Comparison of ENCODE assay signal across 13 cellular contexts in the genomic region with DNA sequence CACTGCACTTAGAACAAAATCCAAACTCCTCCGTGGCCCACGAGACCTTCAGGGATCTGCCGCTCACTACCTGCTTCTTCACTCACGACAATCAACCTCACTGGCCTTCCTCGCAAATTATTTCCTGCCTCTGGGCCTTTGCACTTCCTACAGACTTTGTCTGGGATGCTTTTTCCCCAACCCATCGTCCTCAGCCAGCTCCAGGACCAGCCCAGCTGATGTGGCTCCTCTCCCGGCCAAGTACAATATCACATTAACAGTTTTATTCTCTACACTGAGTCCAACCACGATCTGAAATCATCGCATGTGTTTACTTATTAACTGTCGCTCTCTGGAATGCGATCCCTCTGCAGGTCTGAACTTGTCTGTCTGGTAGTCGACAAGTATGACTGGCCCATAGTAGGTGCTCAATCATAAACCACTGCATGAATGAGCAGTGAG. TPM values are rescaled to one million over a fixed set of nuclear protein-coding genes. Genes with fewer than 3 reads are reported as not detected.
DNase-seq lines count a peak whose midpoint lies in the region; ATAC-seq and TF ChIP-seq lines count a peak whose summit lies in the region.
"Had no signal": no experiment of that assay in that cellular context is flagged by ENCODE, and none has a peak within 500 bp of the region (broad histone marks: within the 10 kb centered on the region; RNA-seq: fewer than 3 reads in every experiment).

No MANE protein-coding gene starts in this region.

- DNase-seq in MG63 (peak; percentile 17), dorsolateral prefrontal cortex (no peak), mesothelial cell of epicardium (ENCODE audit: low spot score in 2 of 2, unreplicated experiment in 2 of 2) (no peak), NCI-H226 (no peak), GM13976 (ENCODE audit: low spot score) (no peak)
- DNase-seq: CD4-positive, CD25-positive, alpha-beta regulatory T cell; cerebellar nuclear complex; NCI-H1105 had no signal

- no peaks in the 10 kb centered on the region for H3K9me3 Mint-ChIP-seq in mesothelial cell of epicardium
- H3K9me3 Mint-ChIP-seq: activated T-helper 1 cell treated with anti-CD3 and anti-CD28 coated beads, Interleukin-12 subunit alpha, Interleukin-12 subunit beta, Interleukin-2, Interleukin-4 antibody, amounts not matched to agents 30 ng/mL and 10 ng/mL and 1 ng/mL, durations not matched to agents 14 hours and 24 hours and 36 hours had no signal

- TF ChIP-seq CTCF in C4-2B (conservative IDR thresholded peaks at IDR 0.05) (no peak), dorsolateral prefrontal cortex (IDR thresholded peaks at IDR 0.05 in 54 of 56, conservative IDR thresholded peaks at IDR 0.05 in 2 of 56; ENCODE audit: low read depth in 1 of 56, partially characterized antibody in 56 of 56) (no peak), mesothelial cell of epicardium (IDR thresholded peaks at IDR 0.05; ENCODE audit: unreplicated experiment) (no peak), GM13976 (IDR thresholded peaks at IDR 0.05; ENCODE audit: borderline replicate concordance, control extremely low read depth, extremely low read depth, insufficient read depth, missing control alignments) (no peak)

- in situ Hi-C loops in GM13976 (cut with MboI; ENCODE audit: low sequenced_read_pairs, unreplicated experiment), result no loop called here

- H3K4me3 ChIP-seq in MG63, result no peak overlapping the region
- H3K4me3 ChIP-seq in dorsolateral prefrontal cortex, result peak overlapping the region in 2 of 59 donors; percentile 56 to 64

- H3K36me3 ChIP-seq in MG63, result no peaks in the 10 kb centered on the region

- H3K4me3 Mint-ChIP-seq in mesothelial cell of epicardium, result peak overlapping the region; percentile 13
- H3K4me3 Mint-ChIP-seq: activated T-helper 1 cell treated with anti-CD3 and anti-CD28 coated beads, Interleukin-12 subunit alpha, Interleukin-12 subunit beta, Interleukin-2, Interleukin-4 antibody, amounts not matched to agents 30 ng/mL and 10 ng/mL and 1 ng/mL, durations not matched to agents 14 hours and 24 hours and 36 hours; CD4-positive, CD25-positive, alpha-beta regulatory T cell had no signal

- H3K27me3 ChIP-seq in MG63, result no peaks in the 10 kb centered on the region
- H3K27me3 ChIP-seq in dorsolateral prefrontal cortex, result peaks cover 0 to 17% (median 0%) of the 10 kb centered on the region in 45 donors

- intact Hi-C loops in dorsolateral prefrontal cortex (cut with DNase I), result no loop called here

- H3K27me3 Mint-ChIP-seq in mesothelial cell of epicardium (ENCODE audit: low read depth), result peaks cover 13% of the 10 kb centered on the region

- no peaks in the 10 kb centered on the region for H3K9me3 ChIP-seq in MG63

- peaks cover 22% of the 10 kb centered on the region for H3K4me1 Mint-ChIP-seq in mesothelial cell of epicardium

- peak overlapping the region; percentile 31 for H3K27ac Mint-ChIP-seq in mesothelial cell of epicardium
- H3K27ac Mint-ChIP-seq: activated T-helper 1 cell treated with anti-CD3 and anti-CD28 coated beads, Interleukin-12 subunit alpha, Interleukin-12 subunit beta, Interleukin-2, Interleukin-4 antibody, amounts not matched to agents 30 ng/mL and 10 ng/mL and 1 ng/mL, durations not matched to agents 14 hours and 24 hours and 36 hours; CD4-positive, CD25-positive, alpha-beta regulatory T cell had no signal

- H3K36me3 Mint-ChIP-seq in mesothelial cell of epicardium, result no peaks in the 10 kb centered on the region

- peak overlapping the region; percentile 82 for H3K27ac ChIP-seq in C4-2B
- H3K27ac ChIP-seq in dorsolateral prefrontal cortex, result peak overlapping the region in 56 of 59 donors; percentile 9 to 96 (median 81)

- no peak for ATAC-seq in HG03354 (IDR thresholded peaks at IDR 0.05; ENCODE audit: poor library complexity, severe bottlenecking, unreplicated experiment)
- ATAC-seq in GM19351 (IDR thresholded peaks at IDR 0.05; ENCODE audit: unreplicated experiment), result no peak

RNA-seq across cellular contexts. Expression of gene RTN4RL1, which starts 28.0 kb away (rescaled TPM):
- 4.9 and 8.9 TPM in 2 replicates for total RNA-seq in MG63 (2014; rRNA removed; shearing (Covaris generic); ENCODE audit: low replicate concordance)
- total RNA-seq in dorsolateral prefrontal cortex, result 10 to 100 TPM in 119 of 120 experiments, 1 to 10 TPM in 1; 4.8 to 43.6 (median 22.0) TPM
- 0.20 to 0.23 TPM (median 0.22 TPM) in 3 replicates for total RNA-seq in mesothelial cell of epicardium
- total RNA-seq: OCI-LY7 had no signal

RNA-seq across cellular contexts. Expression of gene DPH1, which starts 32.8 kb away (rescaled TPM):
- 14.2 and 18.4 TPM in 2 replicates for total RNA-seq in MG63 (2014; rRNA removed; shearing (Covaris generic); ENCODE audit: low replicate concordance)
- total RNA-seq in dorsolateral prefrontal cortex, result 100 to 1,000 TPM in 30 of 120 experiments, 10 to 100 TPM in 90; 57.6 to 158 (median 87.2) TPM
- 63.8 to 74.5 TPM (median 71.2 TPM) in 3 replicates for total RNA-seq in mesothelial cell of epicardium

RNA-seq across cellular contexts. Expression of gene OVCA2, which starts 44.7 kb away (rescaled TPM):
- 36.6 and 51.8 TPM in 2 replicates for total RNA-seq in MG63 (2014; rRNA removed; shearing (Covaris generic); ENCODE audit: low replicate concordance)
- 10 to 100 TPM in 108 of 120 experiments, 1 to 10 TPM in 12; 6.6 to 29.4 (median 16.4) TPM for total RNA-seq in dorsolateral prefrontal cortex
- total RNA-seq in mesothelial cell of epicardium, result 17.3 to 24.8 TPM (median 24.5 TPM) in 3 replicates

RNA-seq across cellular contexts. Expression of gene HIC1, which starts 57.7 kb away (rescaled TPM):
- 0.89 and 1.1 TPM in 2 replicates for total RNA-seq in MG63 (2014; rRNA removed; shearing (Covaris generic); ENCODE audit: low replicate concordance)
- total RNA-seq in dorsolateral prefrontal cortex, result 10 to 100 TPM in 18 of 120 experiments, 1 to 10 TPM in 102; 1.6 to 17.4 (median 6.5) TPM
- 97.9 to 99.3 TPM (median 98.9 TPM) in 3 replicates for total RNA-seq in mesothelial cell of epicardium
